Comparison of ENCODE assay signal across 16 cellular contexts in genomic region chr2:75595541-75596395, GRCh38. TPM values are rescaled to one million over a fixed set of nuclear protein-coding genes. Genes with fewer than 3 reads are reported as not detected.
DNase-seq lines count a peak whose midpoint lies in the region; ATAC-seq and TF ChIP-seq lines count a peak whose summit lies in the region.
"Had no signal": no experiment of that assay in that cellular context is flagged by ENCODE, and none has a peak within 500 bp of the region (broad histone marks: within the 10 kb centered on the region; RNA-seq: fewer than 3 reads in every experiment).

No MANE protein-coding gene starts in this region.

- peak; percentile 48 for DNase-seq in A673 (ENCODE audit: low spot score)
- DNase-seq in HCT116 (ENCODE audit: low read depth, low spot score) = no peak
- DNase-seq in astrocyte of the cerebellum (ENCODE audit: low read depth) = peak; percentile 88
- DNase-seq in hepatic stellate cell (ENCODE audit: low spot score) = peak; percentile 83
- no peak for DNase-seq in activated naive CD4-positive, alpha-beta T cell treated with anti-CD3 and anti-CD28 coated beads, Interleukin-2, amount 50 U/mL, for 16 hours
- no peak for DNase-seq in progenitor cell of endocrine pancreas (ENCODE audit: low spot score, unreplicated experiment)
- DNase-seq in NCI-H2196 (lab: John Stamatoyannopoulos, UW; ENCODE audit: unreplicated experiment) = no peak
- DNase-seq in activated T-helper 2 cell treated with anti-CD3 and anti-CD28 coated beads, Interferon-gamma antibody, Interleukin-2, Interleukin-4, amounts not matched to agents 10 μg/mL and 5 μg/mL and 100 μg/mL, durations not matched to agents 14 hours and 24 hours and 36 hours (ENCODE audit: low spot score) = no peak
- DNase-seq: activated CD4-positive, alpha-beta T cell treated with anti-CD3 and anti-CD28 coated beads, Interleukin-2, amount 10 ng/mL, durations not matched to agents 7 days and 5 days; BE2C; glutamatergic neuron; Kasumi-1; left ventricle myocardium superior; NCI-H2081 treated with DMSO at 0.1 percent for 48 hours; upper lobe of right lung had no signal

- H3K36me3 Mint-ChIP-seq in progenitor cell of endocrine pancreas (ENCODE audit: insufficient read depth) = no peaks in the 10 kb centered on the region
- no peaks in the 10 kb centered on the region for H3K36me3 Mint-ChIP-seq in activated T-helper 2 cell treated with anti-CD3 and anti-CD28 coated beads, Interferon-gamma antibody, Interleukin-2, Interleukin-4, amounts not matched to agents 10 μg/mL and 5 μg/mL and 100 μg/mL, durations not matched to agents 14 hours and 24 hours and 36 hours (ENCODE audit: low read depth)

- no peak overlapping the region for H2AFZ ChIP-seq in HCT116 (ENCODE audit: low read depth, low read length, poor library complexity, severe bottlenecking)
- H2AFZ ChIP-seq: neural progenitor cell had no signal

- TF ChIP-seq CTCF in A673 (conservative IDR thresholded peaks at IDR 0.05; ENCODE audit: low read depth, low read length) (no peak), HCT116 (IDR thresholded peaks at IDR 0.05 in 2 of 3, conservative IDR thresholded peaks at IDR 0.05 in 1 of 3; ENCODE audit: borderline replicate concordance in 1 of 3, insufficient read depth in 1 of 3, low read depth in 2 of 3, low read length in 2 of 3) (no peak), astrocyte of the cerebellum (IDR thresholded peaks at IDR 0.05; ENCODE audit: low read depth, low read length, missing control alignments) (no peak), progenitor cell of endocrine pancreas (IDR thresholded peaks at IDR 0.05; ENCODE audit: unreplicated experiment) (no peak)

- POLR2A ChIA-PET in A673 (lab: Charles Lee; ENCODE audit: low non-redundant PET) (interaction anchor here (0.6 kb wide), 1 partner anchor 29 kb away, joined by 3 read pairs; no protein-coding TSS in a partner anchor), HCT116 (lab: Charles Lee) (no interaction called here)

- TF ChIP-seq RAD21 in HCT116 (IDR thresholded peaks at IDR 0.05; ENCODE audit: low read depth) = no peak

- no peaks in the 10 kb centered on the region for H3K9me3 ChIP-seq in A673 (ENCODE audit: low read depth, low read length, poor library complexity, severe bottlenecking)
- no peaks in the 10 kb centered on the region for H3K9me3 ChIP-seq in HCT116 (ENCODE audit: control insufficient read depth in 1 of 2, insufficient read depth in 1 of 2, low read depth in 1 of 2, low read length in 2 of 2)
- H3K9me3 ChIP-seq: BE2C, upper lobe of right lung had no signal

- CTCF ChIA-PET in A673 (lab: Charles Lee) = interaction anchor here (0.7 kb wide), 1 partner anchor 273 kb away, joined by 7 read pairs; no protein-coding TSS in a partner anchor
- CTCF ChIA-PET in HCT116 (lab: Charles Lee) = interaction anchor here (1.3 kb wide), 1 partner anchor 32 kb away, joined by 4 read pairs; no protein-coding TSS in a partner anchor

- H3K27ac Mint-ChIP-seq in progenitor cell of endocrine pancreas = no peak overlapping the region
- H3K27ac Mint-ChIP-seq in activated T-helper 2 cell treated with anti-CD3 and anti-CD28 coated beads, Interferon-gamma antibody, Interleukin-2, Interleukin-4, amounts not matched to agents 10 μg/mL and 5 μg/mL and 100 μg/mL, durations not matched to agents 14 hours and 24 hours and 36 hours = no peak overlapping the region
- H3K27ac Mint-ChIP-seq: activated CD4-positive, alpha-beta T cell treated with anti-CD3 and anti-CD28 coated beads, Interleukin-2, amount 10 ng/mL, durations not matched to agents 7 days and 5 days; neural progenitor cell had no signal

- H3K79me2 ChIP-seq in HCT116 (ENCODE audit: insufficient read depth, low read length) = no peaks in the 10 kb centered on the region

- no peak for ATAC-seq in HCT116
- ATAC-seq: left ventricle myocardium superior, upper lobe of right lung had no signal

- H3K4me1 ChIP-seq in A673 (ENCODE audit: insufficient read depth, low read length, poor library complexity, severe bottlenecking) = peaks cover 32% of the 10 kb centered on the region
- H3K4me1 ChIP-seq in HCT116 (ENCODE audit: control insufficient read depth in 1 of 2, insufficient read depth in 2 of 2, low read length in 2 of 2) = peaks cover 8 to 14% of the 10 kb centered on the region in 2 experiments; a peak in 3 of 4 replicates
- H3K4me1 ChIP-seq: BE2C, neural progenitor cell, upper lobe of right lung had no signal

- RAD21 ChIA-PET in HCT116 (lab: Charles Lee; ENCODE audit: low non-redundant PET in 1 of 2, low total read pairs in 2 of 2, uncharacterized antibody in 2 of 2, unreplicated experiment in 2 of 2) = no interaction called here

- no peaks in the 10 kb centered on the region for H3K27me3 ChIP-seq in A673 (replicated peaks; ENCODE audit: insufficient read depth, low read depth, low read length, poor library complexity)
- H3K27me3 ChIP-seq in HCT116 (ENCODE audit: insufficient read depth, low read length) = no peaks in the 10 kb centered on the region
- H3K27me3 ChIP-seq: BE2C, neural progenitor cell, upper lobe of right lung had no signal

- intact Hi-C loops in A673 (cut with micrococcal nuclease; ENCODE audit: unreplicated experiment) (no loop called here), HCT116 (cut with micrococcal nuclease) (no loop called here)
- intact Hi-C loops in activated T-helper 2 cell treated with anti-CD3 and anti-CD28 coated beads, Interferon-gamma antibody, Interleukin-2, Interleukin-4, amounts not matched to agents 10 μg/mL and 5 μg/mL and 100 μg/mL, durations not matched to agents 14 hours and 24 hours and 36 hours (cut with micrococcal nuclease) = no loop called here

- H3K27me3 Mint-ChIP-seq in progenitor cell of endocrine pancreas = no peaks in the 10 kb centered on the region
- no peaks in the 10 kb centered on the region for H3K27me3 Mint-ChIP-seq in activated T-helper 2 cell treated with anti-CD3 and anti-CD28 coated beads, Interferon-gamma antibody, Interleukin-2, Interleukin-4, amounts not matched to agents 10 μg/mL and 5 μg/mL and 100 μg/mL, durations not matched to agents 14 hours and 24 hours and 36 hours (ENCODE audit: low read depth)

- no peak overlapping the region for H3K4me3 Mint-ChIP-seq in progenitor cell of endocrine pancreas (ENCODE audit: low read depth)
- H3K4me3 Mint-ChIP-seq in activated T-helper 2 cell treated with anti-CD3 and anti-CD28 coated beads, Interferon-gamma antibody, Interleukin-2, Interleukin-4, amounts not matched to agents 10 μg/mL and 5 μg/mL and 100 μg/mL, durations not matched to agents 14 hours and 24 hours and 36 hours (ENCODE audit: low read depth) = no peak overlapping the region
- H3K4me3 Mint-ChIP-seq: activated CD4-positive, alpha-beta T cell treated with anti-CD3 and anti-CD28 coated beads, Interleukin-2, amount 10 ng/mL, durations not matched to agents 7 days and 5 days; neural progenitor cell had no signal

- in situ Hi-C loops in astrocyte of the cerebellum (cut with HindIII; ENCODE audit: low sequenced_read_pairs) = no loop called here

- H3K4me3 ChIP-seq in A673 (ENCODE audit: low read depth, low read length, poor library complexity, severe bottlenecking) (no peak overlapping the region), HCT116 (replicated peaks in 1 of 2; ENCODE audit: low read depth in 1 of 2, low read length in 2 of 2) (no peak overlapping the region), astrocyte of the cerebellum (ENCODE audit: low read depth, low read length) (no peak overlapping the region)
- H3K4me3 ChIP-seq: neural progenitor cell, upper lobe of right lung had no signal

- H3K4me2 ChIP-seq in HCT116 (ENCODE audit: low read length) = no peak overlapping the region
- H3K4me2 ChIP-seq: neural progenitor cell had no signal

- no peaks in the 10 kb centered on the region for H3K36me3 ChIP-seq in A673 (ENCODE audit: insufficient read depth, low read length, poor library complexity, severe bottlenecking)
- no peaks in the 10 kb centered on the region for H3K36me3 ChIP-seq in HCT116 (ENCODE audit: control insufficient read depth in 1 of 2, insufficient read depth in 2 of 2, low read length in 2 of 2)
- H3K36me3 ChIP-seq: BE2C, neural progenitor cell, upper lobe of right lung had no signal

- H3K9ac ChIP-seq in HCT116 (ENCODE audit: low read length) = no peak overlapping the region
- H3K9ac ChIP-seq: neural progenitor cell had no signal

- H3K9me2 ChIP-seq in HCT116 (ENCODE audit: insufficient read depth) = no peaks in the 10 kb centered on the region

- H3K27ac ChIP-seq in A673 (ENCODE audit: low read depth, low read length, poor library complexity, severe bottlenecking) (no peak overlapping the region), HCT116 (ENCODE audit: low read depth, low read length) (peak overlapping the region; percentile 37; the same call in 1 of the 2 replicates)
- H3K27ac ChIP-seq: neural progenitor cell, upper lobe of right lung had no signal

- H4K20me1 ChIP-seq in HCT116 (ENCODE audit: insufficient read depth) = no peaks in the 10 kb centered on the region

- no peak for TF ChIP-seq POLR2A in HCT116 (IDR thresholded peaks at IDR 0.05; ENCODE audit: borderline replicate concordance, extremely low read depth, insufficient read depth, insufficient read length)

- H3K9me3 Mint-ChIP-seq in progenitor cell of endocrine pancreas (ENCODE audit: low read depth) = no peaks in the 10 kb centered on the region
- H3K9me3 Mint-ChIP-seq in activated T-helper 2 cell treated with anti-CD3 and anti-CD28 coated beads, Interferon-gamma antibody, Interleukin-2, Interleukin-4, amounts not matched to agents 10 μg/mL and 5 μg/mL and 100 μg/mL, durations not matched to agents 14 hours and 24 hours and 36 hours = no peaks in the 10 kb centered on the region
- H3K9me3 Mint-ChIP-seq: activated CD4-positive, alpha-beta T cell treated with anti-CD3 and anti-CD28 coated beads, Interleukin-2, amount 10 ng/mL, durations not matched to agents 7 days and 5 days had no signal

- BruUV-seq in A673 (replicated peaks; lab: Mats Ljungman, UMichigan) (no TSS peak), HCT116 (replicated peaks; lab: Mats Ljungman, UMichigan) (no TSS peak)

- H3K4me1 Mint-ChIP-seq in progenitor cell of endocrine pancreas (ENCODE audit: low read depth) = peaks cover 14% of the 10 kb centered on the region
- H3K4me1 Mint-ChIP-seq in activated T-helper 2 cell treated with anti-CD3 and anti-CD28 coated beads, Interferon-gamma antibody, Interleukin-2, Interleukin-4, amounts not matched to agents 10 μg/mL and 5 μg/mL and 100 μg/mL, durations not matched to agents 14 hours and 24 hours and 36 hours (ENCODE audit: low read depth) = no peaks in the 10 kb centered on the region
- H3K4me1 Mint-ChIP-seq: activated CD4-positive, alpha-beta T cell treated with anti-CD3 and anti-CD28 coated beads, Interleukin-2, amount 10 ng/mL, durations not matched to agents 7 days and 5 days had no signal

RNA-seq across cellular contexts. Expression of gene EVA1A, which starts 35.0 kb away (rescaled TPM):
- total RNA-seq in A673 (2021) (4.0 and 4.3 TPM in 2 replicates), HCT116 (2021; ENCODE audit: unreplicated experiment) (2.8 TPM), progenitor cell of endocrine pancreas (10.9 and 11.5 TPM in 2 replicates)
- 1.7 and 2.0 TPM in 2 replicates for polyA plus RNA-seq in HCT116 (2012)
- not detected in 2 replicates for total RNA-seq in activated T-helper 2 cell treated with anti-CD3 and anti-CD28 coated beads, Interferon-gamma antibody, Interleukin-2, Interleukin-4, amounts not matched to agents 10 μg/mL and 5 μg/mL and 100 μg/mL, durations not matched to agents 14 hours and 24 hours and 36 hours

RNA-seq across cellular contexts. Expression of gene MRPL19, which starts 50.8 kb away (rescaled TPM):
- total RNA-seq in A673 (2021) = 94.0 and 98.4 TPM in 2 replicates
- total RNA-seq in HCT116 (2021; ENCODE audit: unreplicated experiment) = 65.3 TPM
- 19.1 and 25.7 TPM in 2 replicates for polyA plus RNA-seq in HCT116 (2012)
- total RNA-seq in progenitor cell of endocrine pancreas = 68.1 and 73.1 TPM in 2 replicates
- total RNA-seq in activated T-helper 2 cell treated with anti-CD3 and anti-CD28 coated beads, Interferon-gamma antibody, Interleukin-2, Interleukin-4, amounts not matched to agents 10 μg/mL and 5 μg/mL and 100 μg/mL, durations not matched to agents 14 hours and 24 hours and 36 hours = 67.7 and 73.5 TPM in 2 replicates

Comparison
In these comparisons a context has a peak if more than half of its experiments do, and no peak if none do; other contexts are left out.
1. DNase-seq: peak in A673 (single experiment), astrocyte of the cerebellum (single experiment) and hepatic stellate cell (single experiment); none in HCT116 (single experiment), activated naive CD4-positive, alpha-beta T cell treated with anti-CD3 and anti-CD28 coated beads, Interleukin-2, amount 50 U/mL, for 16 hours (single experiment), progenitor cell of endocrine pancreas (single experiment), NCI-H2196 (single experiment) and activated T-helper 2 cell treated with anti-CD3 and anti-CD28 coated beads, Interferon-gamma antibody, Interleukin-2, Interleukin-4, amounts not matched to agents 10 μg/mL and 5 μg/mL and 100 μg/mL, durations not matched to agents 14 hours and 24 hours and 36 hours (single experiment).